16 cellular contexts compared by ENCODE assay signal in the genomic region with DNA sequence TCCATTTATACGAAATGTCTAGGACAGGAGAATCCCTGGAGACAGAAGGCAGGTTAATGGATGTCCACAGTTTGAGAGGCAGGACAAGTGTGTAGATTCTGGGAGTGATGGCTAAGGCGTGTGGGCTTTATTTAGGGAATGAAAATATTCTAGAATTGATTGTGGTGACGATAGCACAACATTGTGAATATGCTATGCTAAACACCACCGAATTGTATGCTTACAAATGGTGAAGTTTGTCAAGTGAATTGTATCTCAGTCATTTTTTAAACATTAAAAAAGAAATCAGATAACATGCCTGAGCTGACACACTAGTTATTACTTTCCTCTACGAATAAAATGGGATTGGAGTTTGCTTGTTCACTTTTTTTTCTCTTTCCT. TPM values are rescaled to one million over a fixed set of nuclear protein-coding genes. Genes with fewer than 3 reads are reported as not detected.
DNase-seq lines count a peak whose midpoint lies in the region; TF ChIP-seq lines count a peak whose summit lies in the region.
"Had no signal": no experiment of that assay in that cellular context is flagged by ENCODE, and none has a peak within 500 bp of the region (broad histone marks: within the 10 kb centered on the region; RNA-seq: fewer than 3 reads in every experiment).

No MANE protein-coding gene starts in this region.

- H3K36me3 Mint-ChIP-seq in activated T-cell treated with anti-CD3 and anti-CD28 coated beads, Interleukin-2, amount 50 U/mL, for 24 hours (ENCODE audit: low read depth) = peaks cover 51% of the 10 kb centered on the region
- peaks cover 39% of the 10 kb centered on the region for H3K36me3 Mint-ChIP-seq in activated CD4-positive, alpha-beta memory T cell treated with anti-CD3 and anti-CD28 coated beads, Interleukin-2, amount 10 ng/mL, durations not matched to agents 7 days and 5 days (ENCODE audit: low read depth)

- no peaks in the 10 kb centered on the region for H3K27me3 Mint-ChIP-seq in activated T-cell treated with anti-CD3 and anti-CD28 coated beads, Interleukin-2, amount 50 U/mL, for 24 hours
- H3K27me3 Mint-ChIP-seq in activated CD4-positive, alpha-beta memory T cell treated with anti-CD3 and anti-CD28 coated beads, Interleukin-2, amount 10 ng/mL, durations not matched to agents 7 days and 5 days = no peaks in the 10 kb centered on the region

- H3K4me3 ChIP-seq in liver (ENCODE audit: low read depth in 1 of 3, low read length in 3 of 3) (no peak overlapping the region), transverse colon (peak overlapping the region in 1 of 4 donors; percentile 21), BE2C (ENCODE audit: low read depth, low read length) (no peak overlapping the region)

- POLR2A ChIA-PET in activated CD4-positive, alpha-beta memory T cell treated with anti-CD3 and anti-CD28 coated beads, Interleukin-2, amount 10 ng/mL, durations not matched to agents 7 days and 5 days (lab: Charles Lee) = interaction anchor here (0.6 to 1.2 kb wide), 2 partner anchors 10 to 69 kb away, joined by 3 read pairs; no protein-coding TSS in a partner anchor

- H3K27me3 ChIP-seq in liver (ENCODE audit: control insufficient read depth in 4 of 4, insufficient read depth in 4 of 4, low read length in 3 of 4) = no peaks in the 10 kb centered on the region
- no peaks in the 10 kb centered on the region for H3K27me3 ChIP-seq in transverse colon
- no peaks in the 10 kb centered on the region for H3K27me3 ChIP-seq in BE2C

- TF ChIP-seq RAD21 in liver (IDR thresholded peaks at IDR 0.05) = no peak

- H3K4me1 Mint-ChIP-seq in activated T-cell treated with anti-CD3 and anti-CD28 coated beads, Interleukin-2, amount 50 U/mL, for 24 hours (ENCODE audit: low read depth) = peaks cover 11% of the 10 kb centered on the region
- peaks cover 32% of the 10 kb centered on the region for H3K4me1 Mint-ChIP-seq in activated CD4-positive, alpha-beta memory T cell treated with anti-CD3 and anti-CD28 coated beads, Interleukin-2, amount 10 ng/mL, durations not matched to agents 7 days and 5 days

- H3K27ac ChIP-seq in liver (ENCODE audit: low read depth in 1 of 2, low read length in 2 of 2) = peak overlapping the region; percentile 94 to 95
- peak overlapping the region; percentile 64 to 85 (median 76) for H3K27ac ChIP-seq in transverse colon

- H3K9ac ChIP-seq in liver (ENCODE audit: low read depth in 1 of 2, low read length in 2 of 2) = peak overlapping the region; percentile 62 to 88

- no peaks in the 10 kb centered on the region for H3K9me3 Mint-ChIP-seq in activated T-cell treated with anti-CD3 and anti-CD28 coated beads, Interleukin-2, amount 50 U/mL, for 24 hours
- no peaks in the 10 kb centered on the region for H3K9me3 Mint-ChIP-seq in activated CD4-positive, alpha-beta memory T cell treated with anti-CD3 and anti-CD28 coated beads, Interleukin-2, amount 10 ng/mL, durations not matched to agents 7 days and 5 days

- no peak overlapping the region for H3K4me3 Mint-ChIP-seq in activated T-cell treated with anti-CD3 and anti-CD28 coated beads, Interleukin-2, amount 50 U/mL, for 24 hours
- no peak overlapping the region for H3K4me3 Mint-ChIP-seq in activated CD4-positive, alpha-beta memory T cell treated with anti-CD3 and anti-CD28 coated beads, Interleukin-2, amount 10 ng/mL, durations not matched to agents 7 days and 5 days

- H3K4me1 ChIP-seq in liver (ENCODE audit: control insufficient read depth in 4 of 4, insufficient read depth in 4 of 4, low read length in 3 of 4) (peaks cover 7 to 46% (median 24%) of the 10 kb centered on the region in 4 donors), transverse colon (peaks cover 0 to 41% (median 21%) of the 10 kb centered on the region in 4 donors), BE2C (no peaks in the 10 kb centered on the region)

- intact Hi-C loops in transverse colon (cut with DNase I; ENCODE audit: low total_unique reads) = no loop called here

- no peak for TF ChIP-seq EP300 in transverse colon (IDR thresholded peaks at IDR 0.05; ENCODE audit: low read depth)

- peak overlapping the region; percentile 63 for H3K27ac Mint-ChIP-seq in activated T-cell treated with anti-CD3 and anti-CD28 coated beads, Interleukin-2, amount 50 U/mL, for 24 hours
- H3K27ac Mint-ChIP-seq in activated CD4-positive, alpha-beta memory T cell treated with anti-CD3 and anti-CD28 coated beads, Interleukin-2, amount 10 ng/mL, durations not matched to agents 7 days and 5 days = peak overlapping the region; percentile 62

- TF ChIP-seq CTCF in liver (IDR thresholded peaks at IDR 0.05; ENCODE audit: low read depth, low read length, missing input control) = no peak
- no peak for TF ChIP-seq CTCF in transverse colon (IDR thresholded peaks at IDR 0.05)
- TF ChIP-seq CTCF in BE2C (IDR thresholded peaks at IDR 0.05; ENCODE audit: low read depth, low read length) = no peak

- DNase-seq in activated T-cell treated with anti-CD3 and anti-CD28 coated beads, Interleukin-2, amount 50 U/mL, for 24 hours = no peak
- DNase-seq in activated T-cell treated with anti-CD3 and anti-CD28 coated beads for 4 hours (no peak), transverse colon (no peak), NCI-H510A (lab: John Stamatoyannopoulos, UW) (no peak), BE2C (no peak)
- DNase-seq in activated CD4-positive, alpha-beta memory T cell treated with anti-CD3 and anti-CD28 coated beads, Interleukin-2, amount 10 ng/mL, durations not matched to agents 7 days and 5 days = no peak
- DNase-seq in activated effector memory CD4-positive, alpha-beta T cell treated with anti-CD3 and anti-CD28 coated beads, Interleukin-2, amount 50 U/mL, for 16 hours = no peak
- DNase-seq: ACHN; activated CD8-positive, alpha-beta memory T cell treated with anti-CD3 and anti-CD28 coated beads for 24 hours; activated naive CD4-positive, alpha-beta T cell; hypothalamus; left cardiac atrium; NCI-H1092; NCI-H748 treated with DMSO at 0.1 percent for 48 hours; stimulated activated naive CD4-positive, alpha-beta T cell had no signal

- no peak for TF ChIP-seq POLR2A in transverse colon (IDR thresholded peaks at IDR 0.05)

- 24% methylated on average over 5 of the region's 5 CpGs for WGBS in liver
- 47 to 53% methylated on average over 5 of the region's 5 CpGs for WGBS in transverse colon (ENCODE audit: low coverage in 1 of 2), 2 donors

- CTCF ChIA-PET in activated CD4-positive, alpha-beta memory T cell treated with anti-CD3 and anti-CD28 coated beads, Interleukin-2, amount 10 ng/mL, durations not matched to agents 7 days and 5 days (lab: Charles Lee) = interaction anchor here (0.7 to 1.1 kb wide), 4 partner anchors 9 to 320 kb away, joined by 3 to 5 read pairs (median 3); a partner anchor contains a TSS

- peaks cover 3 to 21% (median 17%) of the 10 kb centered on the region in 4 donors for H3K36me3 ChIP-seq in liver (ENCODE audit: control insufficient read depth in 4 of 4, insufficient read depth in 3 of 4, low read depth in 1 of 4, low read length in 3 of 4)
- H3K36me3 ChIP-seq in transverse colon = peaks cover 0 to 29% (median 11%) of the 10 kb centered on the region in 4 donors
- H3K36me3 ChIP-seq in BE2C = peaks cover 42% of the 10 kb centered on the region

- in situ Hi-C loops in transverse colon (cut with MboI; ENCODE audit: low pct_ligation_motif_present in 1 of 4, low pct_unique_long_range_greater_than_20kb in 1 of 4, low sequenced_read_pairs in 3 of 4) = no loop called here

- H3K9me3 ChIP-seq in liver (ENCODE audit: control insufficient read depth in 4 of 4, low read length in 3 of 4) (no peaks in the 10 kb centered on the region), transverse colon (no peaks in the 10 kb centered on the region), BE2C (no peaks in the 10 kb centered on the region)

TF ChIP-seq in liver, 16 proteins besides CTCF, POLR2A, EP300 and RAD21 (continues in another document):
- TF ChIP-seq HNF4A (conservative IDR thresholded peaks at IDR 0.05) (no peak), FOXA2 (IDR thresholded peaks at IDR 0.05) (no peak), SP1 (IDR thresholded peaks at IDR 0.05) (no peak), EGR1 (IDR thresholded peaks at IDR 0.05; ENCODE audit: low read depth in 2 of 2) (no peak), GABPA (IDR thresholded peaks at IDR 0.05 in 1 of 2, conservative IDR thresholded peaks at IDR 0.05 in 1 of 2) (no peak), HNF4G (IDR thresholded peaks at IDR 0.05) (no peak), YY1 (IDR thresholded peaks at IDR 0.05) (no peak), RXRA (IDR thresholded peaks at IDR 0.05) (no peak), NR2F2 (IDR thresholded peaks at IDR 0.05) (no peak), JUND (IDR thresholded peaks at IDR 0.05) (no peak), TAF1 (conservative IDR thresholded peaks at IDR 0.05) (no peak)
- TF ChIP-seq, protein P1, sequence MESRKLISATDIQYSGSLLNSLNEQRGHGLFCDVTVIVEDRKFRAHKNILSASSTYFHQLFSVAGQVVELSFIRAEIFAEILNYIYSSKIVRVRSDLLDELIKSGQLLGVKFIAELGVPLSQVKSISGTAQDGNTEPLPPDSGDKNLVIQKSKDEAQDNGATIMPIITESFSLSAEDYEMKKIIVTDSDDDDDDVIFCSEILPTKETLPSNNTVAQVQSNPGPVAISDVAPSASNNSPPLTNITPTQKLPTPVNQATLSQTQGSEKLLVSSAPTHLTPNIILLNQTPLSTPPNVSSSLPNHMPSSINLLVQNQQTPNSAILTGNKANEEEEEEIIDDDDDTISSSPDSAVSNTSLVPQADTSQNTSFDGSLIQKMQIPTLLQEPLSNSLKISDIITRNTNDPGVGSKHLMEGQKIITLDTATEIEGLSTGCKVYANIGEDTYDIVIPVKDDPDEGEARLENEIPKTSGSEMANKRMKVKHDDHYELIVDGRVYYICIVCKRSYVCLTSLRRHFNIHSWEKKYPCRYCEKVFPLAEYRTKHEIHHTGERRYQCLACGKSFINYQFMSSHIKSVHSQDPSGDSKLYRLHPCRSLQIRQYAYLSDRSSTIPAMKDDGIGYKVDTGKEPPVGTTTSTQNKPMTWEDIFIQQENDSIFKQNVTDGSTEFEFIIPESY (IDR thresholded peaks at IDR 0.05) = no peak
- TF ChIP-seq, protein P2, sequence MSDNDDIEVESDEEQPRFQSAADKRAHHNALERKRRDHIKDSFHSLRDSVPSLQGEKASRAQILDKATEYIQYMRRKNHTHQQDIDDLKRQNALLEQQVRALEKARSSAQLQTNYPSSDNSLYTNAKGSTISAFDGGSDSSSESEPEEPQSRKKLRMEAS (IDR thresholded peaks at IDR 0.05) = no peak

RNA-seq across cellular contexts. Expression of a gene that starts 5.4 kb away (rescaled TPM):
- total RNA-seq in activated CD4-positive, alpha-beta memory T cell treated with anti-CD3 and anti-CD28 coated beads, Interleukin-2, amount 10 ng/mL, durations not matched to agents 7 days and 5 days = 10 to 100 TPM; 45.3 to 46.6 TPM
- 10 to 100 TPM; 26.4 to 61.1 TPM for total RNA-seq in liver
- 10 to 100 TPM; 35.9 to 63.5 TPM for polyA plus RNA-seq in liver
- 100 to 1,000 TPM in 1 of 4 donors, 10 to 100 TPM in 3; 66.8 to 105 (median 71.1) TPM for total RNA-seq in transverse colon
- polyA plus RNA-seq in BE2C (2012; ENCODE audit: insufficient read depth, insufficient read length, low read depth) = 20.2 TPM

RNA-seq across cellular contexts. Expression of a gene that starts 49.0 kb away (rescaled TPM):
- 10 to 100 TPM; 68.9 to 70.9 TPM for total RNA-seq in activated CD4-positive, alpha-beta memory T cell treated with anti-CD3 and anti-CD28 coated beads, Interleukin-2, amount 10 ng/mL, durations not matched to agents 7 days and 5 days
- total RNA-seq in liver = 10 to 100 TPM; 33.3 to 37.7 TPM
- polyA plus RNA-seq in liver = 10 to 100 TPM; 12.4 to 16.1 TPM
- total RNA-seq in transverse colon = 10 to 100 TPM; 38.1 to 92.0 (median 63.3) TPM
- 40.1 TPM for polyA plus RNA-seq in BE2C (2012; ENCODE audit: insufficient read depth, insufficient read length, low read depth)
